In genomic region chr6:83403191-83403590, GRCh38 we compare ENCODE assay signal across 27 cellular contexts. TPM values are rescaled to one million over a fixed set of nuclear protein-coding genes. Genes with fewer than 3 reads are reported as not detected.
"Had no signal": no experiment of that assay in that cellular context is flagged by ENCODE, and none has a peak within 500 bp of the region (broad histone marks: within the 10 kb centered on the region; RNA-seq: fewer than 3 reads in every experiment).

No MANE protein-coding gene starts in this region.

- H3K36me3 Mint-ChIP-seq: naive thymus-derived CD8-positive, alpha-beta T cell had no signal

- H3K27me3 Mint-ChIP-seq: progenitor cell of endocrine pancreas; stimulated activated naive CD8-positive, alpha-beta T cell treated with anti-CD3 and anti-CD28 coated beads, Interleukin-15, amount 100 ng/mL, for 72 hours had no signal

- H3K27ac ChIP-seq: colonic mucosa, esophagus muscularis mucosa, foreskin keratinocyte, gastroesophageal sphincter, heart left ventricle, hepatocyte, left lung, ovary, right lobe of liver, suprapubic skin, transverse colon, upper lobe of right lung, uterus had no signal

- ATAC-seq: gastroesophageal sphincter; heart left ventricle; left lung; naive thymus-derived CD8-positive, alpha-beta T cell; right lobe of liver; stimulated activated naive CD8-positive, alpha-beta T cell treated with anti-CD3 and anti-CD28 coated beads, Interleukin-15, amount 100 ng/mL, for 72 hours; upper lobe of right lung had no signal

- H3K9me3 ChIP-seq: colonic mucosa, esophagus muscularis mucosa, gastroesophageal sphincter, heart left ventricle, ovary, right lobe of liver, suprapubic skin, transverse colon, upper lobe of right lung, uterus had no signal

- H3K4me2 ChIP-seq: hepatocyte had no signal

- H3K4me3 ChIP-seq: colonic mucosa, esophagus muscularis mucosa, gastroesophageal sphincter, heart left ventricle, hepatocyte, left lung, ovary, right lobe of liver, suprapubic skin, transverse colon, upper lobe of right lung, uterus had no signal

- H3K27me3 ChIP-seq: colonic mucosa, esophagus muscularis mucosa, foreskin keratinocyte, gastroesophageal sphincter, heart left ventricle, hepatocyte, left lung, ovary, right lobe of liver, suprapubic skin, transverse colon, upper lobe of right lung, uterus had no signal

- H3K79me2 ChIP-seq: hepatocyte had no signal

- H3K27ac Mint-ChIP-seq: dendritic cell treated with granulocyte-macrophage colony-stimulating factor and Interleukin-4, amounts not matched to agents 40 ng/mL and 50 ng/mL, for 4 days; naive thymus-derived CD8-positive, alpha-beta T cell; nephron progenitor cell; progenitor cell of endocrine pancreas; stimulated activated naive CD8-positive, alpha-beta T cell treated with anti-CD3 and anti-CD28 coated beads, Interleukin-15, amount 100 ng/mL, for 72 hours had no signal

- H3K36me3 ChIP-seq: colonic mucosa, left lung, ovary, right lobe of liver, suprapubic skin, transverse colon, upper lobe of right lung, uterus had no signal

- H3K4me1 Mint-ChIP-seq: naive thymus-derived CD8-positive, alpha-beta T cell; nephron progenitor cell; stimulated activated naive CD8-positive, alpha-beta T cell treated with anti-CD3 and anti-CD28 coated beads, Interleukin-15, amount 100 ng/mL, for 72 hours had no signal

- H3K4me3 Mint-ChIP-seq: dendritic cell treated with granulocyte-macrophage colony-stimulating factor and Interleukin-4, amounts not matched to agents 40 ng/mL and 50 ng/mL, for 4 days; naive thymus-derived CD8-positive, alpha-beta T cell; nephron progenitor cell; stimulated activated naive CD8-positive, alpha-beta T cell treated with anti-CD3 and anti-CD28 coated beads, Interleukin-15, amount 100 ng/mL, for 72 hours had no signal

- H3K4me1 ChIP-seq: colonic mucosa, esophagus muscularis mucosa, foreskin keratinocyte, gastroesophageal sphincter, heart left ventricle, left lung, right lobe of liver, suprapubic skin, transverse colon, upper lobe of right lung, uterus had no signal

- DNase-seq: colonic mucosa; effector memory CD4-positive, alpha-beta T cell; foreskin keratinocyte; heart left ventricle; kidney; left lung; mesenchymal stem cell; midbrain; naive thymus-derived CD8-positive, alpha-beta T cell; nephron progenitor cell; nucleus accumbens; ovary; right lobe of liver; small intestine; stimulated activated CD4-positive, alpha-beta T cell treated with anti-CD3 and anti-CD28 coated beads, Interleukin-15, amount 100 ng/mL, for 24 hours; stimulated activated CD4-positive, alpha-beta T cell treated with anti-CD3 and anti-CD28 coated beads, Interleukin-2, amount 100 ng/mL, for 48 hours; stimulated activated naive CD4-positive, alpha-beta T cell; stimulated activated naive CD8-positive, alpha-beta T cell treated with anti-CD3 and anti-CD28 coated beads, Interleukin-15, amount 100 ng/mL, for 72 hours; transverse colon; upper lobe of right lung; uterus had no signal

RNA-seq across cellular contexts. Expression of gene ME1, which starts 27.7 kb away (rescaled TPM):
- polyA plus RNA-seq: naive thymus-derived CD8-positive, alpha-beta T cell had no signal
